Comparison of ENCODE assay signal across 1 cellular context in genomic region chr12:109284392-109284791, GRCh38.
TF ChIP-seq lines count a peak whose summit lies in the region.

No MANE protein-coding gene starts in this region.

TF ChIP-seq in HepG2, 621 proteins besides CTCF, POLR2A, EP300 and RAD21:
- TF ChIP-seq MNT (IDR thresholded peaks at IDR 0.05) = peak; percentile 36; the same call in 1 of the 2 replicates
- TF ChIP-seq GTF3A (CRISPR knock-in tag; conservative IDR thresholded peaks at IDR 0.05) = no peak
